ENCODE assay signal across 8 cellular contexts in the genomic region with DNA sequence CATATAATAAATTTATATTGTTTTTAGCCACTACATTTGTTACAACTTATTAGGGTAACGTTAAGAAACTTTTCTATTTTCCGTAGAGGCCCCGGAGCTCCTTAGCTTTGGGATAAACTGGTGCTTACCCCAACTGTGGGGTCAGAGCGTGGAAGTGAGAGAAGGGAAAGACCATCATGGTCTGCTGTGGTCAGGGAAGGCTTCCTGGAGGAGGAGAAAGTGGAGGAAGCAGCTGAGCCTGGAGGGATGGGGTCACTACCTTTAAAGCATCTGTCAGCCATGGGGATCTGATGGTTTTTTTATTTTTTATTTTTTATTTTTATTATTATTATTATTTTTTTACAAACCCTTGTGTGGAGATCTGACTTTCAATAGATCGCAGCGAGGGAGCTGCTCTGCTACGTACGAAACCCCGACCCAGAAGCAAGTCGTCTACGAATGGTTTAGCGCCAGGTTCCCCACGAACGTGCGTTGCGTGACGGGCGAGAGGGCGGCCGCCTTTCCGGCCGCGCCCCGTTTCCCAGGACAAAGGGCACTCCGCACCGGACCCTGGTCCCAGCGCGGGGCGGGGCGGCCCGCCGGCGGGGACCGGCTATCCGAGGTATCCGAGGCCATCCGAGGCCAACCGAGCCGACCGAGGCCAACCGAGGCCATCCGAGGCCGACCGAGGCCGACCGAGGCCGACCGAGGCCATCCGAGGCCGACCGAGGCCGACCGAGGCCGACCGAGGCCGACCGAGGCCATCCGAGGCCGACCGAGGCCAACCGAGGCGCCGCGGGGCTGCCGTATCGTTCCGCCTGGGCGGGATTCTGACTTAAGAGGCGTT.
DNase-seq lines count a peak whose midpoint lies in the region; ATAC-seq and TF ChIP-seq lines count a peak whose summit lies in the region.

No MANE protein-coding gene starts in this region.

- peak overlapping the region; percentile 42 for H3K27ac Mint-ChIP-seq in dendritic cell treated with granulocyte-macrophage colony-stimulating factor and Interleukin-4, amounts not matched to agents 40 ng/mL and 50 ng/mL, for 4 days

- H3K9me3 Mint-ChIP-seq in dendritic cell treated with granulocyte-macrophage colony-stimulating factor and Interleukin-4, amounts not matched to agents 40 ng/mL and 50 ng/mL, for 4 days, result peaks cover 5% of the 10 kb centered on the region

- H3K27me3 ChIP-seq in H7 (ENCODE audit: control insufficient read depth, insufficient read depth, low read length) (no peaks in the 10 kb centered on the region), right lobe of liver (no peaks in the 10 kb centered on the region)

- no peaks in the 10 kb centered on the region for H3K4me1 ChIP-seq in right lobe of liver

- H3K4me3 ChIP-seq in H7 (ENCODE audit: insufficient read depth, low read depth, low read length) (peak overlapping the region; percentile 36), right lobe of liver (peak overlapping the region; percentile 30 to 48 (median 44))

- H3K36me3 Mint-ChIP-seq in dendritic cell treated with granulocyte-macrophage colony-stimulating factor and Interleukin-4, amounts not matched to agents 40 ng/mL and 50 ng/mL, for 4 days (ENCODE audit: low read depth), result no peaks in the 10 kb centered on the region

- TF ChIP-seq POLR2A in right lobe of liver (IDR thresholded peaks at IDR 0.05), result no peak

- peak overlapping the region; percentile 65 to 72 (median 67) for H3K27ac ChIP-seq in right lobe of liver

- ATAC-seq in right lobe of liver, result peak; percentile 99 to 100 (median 99)

- no peaks in the 10 kb centered on the region for H3K36me3 ChIP-seq in H7 (replicated peaks; ENCODE audit: control insufficient read depth, insufficient read depth, low read length)
- H3K36me3 ChIP-seq in right lobe of liver, result no peaks in the 10 kb centered on the region

- intact Hi-C loops in dendritic cell treated with granulocyte-macrophage colony-stimulating factor and Interleukin-4, amounts not matched to agents 40 ng/mL and 50 ng/mL, for 4 days (cut with micrococcal nuclease), result loop anchor here (5.0 kb wide), 1 partner anchor 67 kb away; no protein-coding TSS in a partner anchor
- intact Hi-C loops in right lobe of liver (cut with DNase I), result no loop called here

- WGBS in right lobe of liver (ENCODE audit: insufficient coverage, low coverage, low lambda C conversion rate, missing lambda C conversion rate), result 25% methylated on average over 14 of the region's 69 CpGs

- no peaks in the 10 kb centered on the region for H3K9me3 ChIP-seq in right lobe of liver

- TF ChIP-seq CTCF in right lobe of liver (IDR thresholded peaks at IDR 0.05), result no peak

- peaks cover 19% of the 10 kb centered on the region for H3K4me1 Mint-ChIP-seq in dendritic cell treated with granulocyte-macrophage colony-stimulating factor and Interleukin-4, amounts not matched to agents 40 ng/mL and 50 ng/mL, for 4 days (ENCODE audit: low read depth)

- H3K27me3 Mint-ChIP-seq in dendritic cell treated with granulocyte-macrophage colony-stimulating factor and Interleukin-4, amounts not matched to agents 40 ng/mL and 50 ng/mL, for 4 days, result peaks cover 27% of the 10 kb centered on the region

- peak; percentile 83 for DNase-seq in COLO829 (ENCODE audit: low spot score)
- peak; percentile 97 for DNase-seq in H7
- peak; percentile 50 for DNase-seq in NCI-H2029 treated with DMSO at 0.1 percent for 48 hours (lab: John Stamatoyannopoulos, UW)
- peak; percentile 73 to 74 for DNase-seq in activated CD4-positive, alpha-beta T cell treated with anti-CD3 and anti-CD28 coated beads, Interleukin-2, amount 50 U/mL, for 4 hours
- peak; percentile 92 to 93 (median 92) for DNase-seq in right lobe of liver
- peak; percentile 85 to 87 for DNase-seq in stimulated activated CD4-positive, alpha-beta T cell treated with anti-CD3 and anti-CD28 coated beads, Interleukin-2, amount 100 ng/mL, for 24 hours
- DNase-seq in AML-193 (lab: John Stamatoyannopoulos, UW), result no peak

- peak overlapping the region; percentile 65 for H3K4me3 Mint-ChIP-seq in dendritic cell treated with granulocyte-macrophage colony-stimulating factor and Interleukin-4, amounts not matched to agents 40 ng/mL and 50 ng/mL, for 4 days

Comparison
In these comparisons a context has a peak if more than half of its experiments do, and no peak if none do; other contexts are left out.
1. DNase-seq: peak in COLO829 (single experiment), H7 (single experiment), NCI-H2029 treated with DMSO at 0.1 percent for 48 hours (single experiment), activated CD4-positive, alpha-beta T cell treated with anti-CD3 and anti-CD28 coated beads, Interleukin-2, amount 50 U/mL, for 4 hours (2 of 2), right lobe of liver (3 of 3) and stimulated activated CD4-positive, alpha-beta T cell treated with anti-CD3 and anti-CD28 coated beads, Interleukin-2, amount 100 ng/mL, for 24 hours (2 of 2); none in AML-193 (0 of 2).